Comparison of ENCODE assay signal across 2 cellular contexts in the genomic region with DNA sequence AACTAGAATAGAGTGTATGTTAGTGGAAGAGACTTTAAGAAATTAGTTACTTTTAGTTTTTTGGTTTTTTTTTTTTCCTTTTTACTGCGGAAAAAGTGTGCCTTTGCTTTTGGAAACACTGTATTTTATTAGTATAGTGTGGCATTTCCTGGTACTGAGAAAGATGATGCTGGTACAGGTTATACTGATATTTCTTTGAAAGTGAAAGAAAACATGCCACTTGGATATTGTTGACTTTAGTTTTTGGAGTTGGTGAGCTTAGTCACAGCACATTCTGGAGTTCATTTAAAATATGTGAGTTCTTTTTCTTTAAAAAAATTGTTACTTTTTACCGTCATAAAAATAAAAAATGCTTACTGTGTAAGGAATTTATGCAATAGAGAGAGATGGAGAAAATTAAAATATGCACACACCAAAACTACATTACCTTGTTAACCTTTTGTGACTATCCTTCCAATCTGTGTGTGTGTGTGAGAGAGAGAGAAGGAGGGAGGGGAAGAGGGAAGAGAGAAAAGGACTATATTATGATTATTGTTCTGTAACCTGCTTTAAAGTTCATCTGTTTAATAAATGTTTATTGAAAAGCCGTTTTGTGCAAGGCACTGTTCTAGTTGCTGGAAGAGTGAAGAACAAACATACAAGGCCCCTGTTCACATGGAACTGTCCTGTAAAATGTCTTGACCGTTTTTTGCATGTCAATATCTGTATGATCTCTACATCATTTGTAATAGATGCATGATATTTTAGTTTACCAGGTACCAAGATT.
TF ChIP-seq lines count a peak whose summit lies in the region.

No MANE protein-coding gene starts in this region.

TF ChIP-seq in GM12878, 131 proteins besides CTCF, POLR2A, EP300 and RAD21:
- TF ChIP-seq SIX5 (IDR thresholded peaks at IDR 0.05; ENCODE audit: low read depth, low read length, severe bottlenecking) (no peak), ETV6 (conservative IDR thresholded peaks at IDR 0.05 in 1 of 2, IDR thresholded peaks at IDR 0.05 in 1 of 2; ENCODE audit: borderline replicate concordance in 1 of 2, low read depth in 1 of 2) (no peak), ATF7 (IDR thresholded peaks at IDR 0.05; ENCODE audit: low read depth) (no peak)
- TF ChIP-seq, protein P1, sequence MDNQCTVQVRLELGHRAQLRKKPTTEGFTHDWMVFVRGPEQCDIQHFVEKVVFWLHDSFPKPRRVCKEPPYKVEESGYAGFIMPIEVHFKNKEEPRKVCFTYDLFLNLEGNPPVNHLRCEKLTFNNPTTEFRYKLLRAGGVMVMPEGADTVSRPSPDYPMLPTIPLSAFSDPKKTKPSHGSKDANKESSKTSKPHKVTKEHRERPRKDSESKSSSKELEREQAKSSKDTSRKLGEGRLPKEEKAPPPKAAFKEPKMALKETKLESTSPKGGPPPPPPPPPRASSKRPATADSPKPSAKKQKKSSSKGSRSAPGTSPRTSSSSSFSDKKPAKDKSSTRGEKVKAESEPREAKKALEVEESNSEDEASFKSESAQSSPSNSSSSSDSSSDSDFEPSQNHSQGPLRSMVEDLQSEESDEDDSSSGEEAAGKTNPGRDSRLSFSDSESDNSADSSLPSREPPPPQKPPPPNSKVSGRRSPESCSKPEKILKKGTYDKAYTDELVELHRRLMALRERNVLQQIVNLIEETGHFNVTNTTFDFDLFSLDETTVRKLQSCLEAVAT (IDR thresholded peaks at IDR 0.05): peak; percentile 81

TF ChIP-seq in WTC11, 78 proteins besides CTCF, POLR2A, EP300 and RAD21:
- TF ChIP-seq ZNF263 (CRISPR knock-in tag; IDR thresholded peaks at IDR 0.05; ENCODE audit: low read depth) (no peak), ZNF232 (CRISPR knock-in tag; IDR thresholded peaks at IDR 0.05) (no peak), ZNF219 (CRISPR knock-in tag; IDR thresholded peaks at IDR 0.05; ENCODE audit: borderline replicate concordance) (no peak), ESRRA (CRISPR knock-in tag; IDR thresholded peaks at IDR 0.05; ENCODE audit: borderline replicate concordance) (no peak), GRHL2 (CRISPR knock-in tag; IDR thresholded peaks at IDR 0.05; ENCODE audit: insufficient replicate concordance, severe bottlenecking) (no peak), ZNF121 (CRISPR knock-in tag; IDR thresholded peaks at IDR 0.05) (no peak), NFATC4 (CRISPR knock-in tag; IDR thresholded peaks at IDR 0.05) (no peak), NR1H2 (CRISPR knock-in tag; IDR thresholded peaks at IDR 0.05) (no peak), NFYB (CRISPR knock-in tag; conservative IDR thresholded peaks at IDR 0.05; ENCODE audit: low read depth) (no peak), RORB (CRISPR knock-in tag; IDR thresholded peaks at IDR 0.05) (no peak), ELF4 (CRISPR knock-in tag; IDR thresholded peaks at IDR 0.05; ENCODE audit: low read depth) (no peak)
- TF ChIP-seq, protein P2, sequence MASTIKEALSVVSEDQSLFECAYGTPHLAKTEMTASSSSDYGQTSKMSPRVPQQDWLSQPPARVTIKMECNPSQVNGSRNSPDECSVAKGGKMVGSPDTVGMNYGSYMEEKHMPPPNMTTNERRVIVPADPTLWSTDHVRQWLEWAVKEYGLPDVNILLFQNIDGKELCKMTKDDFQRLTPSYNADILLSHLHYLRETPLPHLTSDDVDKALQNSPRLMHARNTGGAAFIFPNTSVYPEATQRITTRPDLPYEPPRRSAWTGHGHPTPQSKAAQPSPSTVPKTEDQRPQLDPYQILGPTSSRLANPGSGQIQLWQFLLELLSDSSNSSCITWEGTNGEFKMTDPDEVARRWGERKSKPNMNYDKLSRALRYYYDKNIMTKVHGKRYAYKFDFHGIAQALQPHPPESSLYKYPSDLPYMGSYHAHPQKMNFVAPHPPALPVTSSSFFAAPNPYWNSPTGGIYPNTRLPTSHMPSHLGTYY (CRISPR knock-in tag; IDR thresholded peaks at IDR 0.05): no peak
- TF ChIP-seq, protein P3, sequence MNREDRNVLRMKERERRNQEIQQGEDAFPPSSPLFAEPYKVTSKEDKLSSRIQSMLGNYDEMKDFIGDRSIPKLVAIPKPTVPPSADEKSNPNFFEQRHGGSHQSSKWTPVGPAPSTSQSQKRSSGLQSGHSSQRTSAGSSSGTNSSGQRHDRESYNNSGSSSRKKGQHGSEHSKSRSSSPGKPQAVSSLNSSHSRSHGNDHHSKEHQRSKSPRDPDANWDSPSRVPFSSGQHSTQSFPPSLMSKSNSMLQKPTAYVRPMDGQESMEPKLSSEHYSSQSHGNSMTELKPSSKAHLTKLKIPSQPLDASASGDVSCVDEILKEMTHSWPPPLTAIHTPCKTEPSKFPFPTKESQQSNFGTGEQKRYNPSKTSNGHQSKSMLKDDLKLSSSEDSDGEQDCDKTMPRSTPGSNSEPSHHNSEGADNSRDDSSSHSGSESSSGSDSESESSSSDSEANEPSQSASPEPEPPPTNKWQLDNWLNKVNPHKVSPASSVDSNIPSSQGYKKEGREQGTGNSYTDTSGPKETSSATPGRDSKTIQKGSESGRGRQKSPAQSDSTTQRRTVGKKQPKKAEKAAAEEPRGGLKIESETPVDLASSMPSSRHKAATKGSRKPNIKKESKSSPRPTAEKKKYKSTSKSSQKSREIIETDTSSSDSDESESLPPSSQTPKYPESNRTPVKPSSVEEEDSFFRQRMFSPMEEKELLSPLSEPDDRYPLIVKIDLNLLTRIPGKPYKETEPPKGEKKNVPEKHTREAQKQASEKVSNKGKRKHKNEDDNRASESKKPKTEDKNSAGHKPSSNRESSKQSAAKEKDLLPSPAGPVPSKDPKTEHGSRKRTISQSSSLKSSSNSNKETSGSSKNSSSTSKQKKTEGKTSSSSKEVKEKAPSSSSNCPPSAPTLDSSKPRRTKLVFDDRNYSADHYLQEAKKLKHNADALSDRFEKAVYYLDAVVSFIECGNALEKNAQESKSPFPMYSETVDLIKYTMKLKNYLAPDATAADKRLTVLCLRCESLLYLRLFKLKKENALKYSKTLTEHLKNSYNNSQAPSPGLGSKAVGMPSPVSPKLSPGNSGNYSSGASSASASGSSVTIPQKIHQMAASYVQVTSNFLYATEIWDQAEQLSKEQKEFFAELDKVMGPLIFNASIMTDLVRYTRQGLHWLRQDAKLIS (CRISPR knock-in tag; IDR thresholded peaks at IDR 0.05; ENCODE audit: borderline replicate concordance): no peak
- TF ChIP-seq, protein P4, sequence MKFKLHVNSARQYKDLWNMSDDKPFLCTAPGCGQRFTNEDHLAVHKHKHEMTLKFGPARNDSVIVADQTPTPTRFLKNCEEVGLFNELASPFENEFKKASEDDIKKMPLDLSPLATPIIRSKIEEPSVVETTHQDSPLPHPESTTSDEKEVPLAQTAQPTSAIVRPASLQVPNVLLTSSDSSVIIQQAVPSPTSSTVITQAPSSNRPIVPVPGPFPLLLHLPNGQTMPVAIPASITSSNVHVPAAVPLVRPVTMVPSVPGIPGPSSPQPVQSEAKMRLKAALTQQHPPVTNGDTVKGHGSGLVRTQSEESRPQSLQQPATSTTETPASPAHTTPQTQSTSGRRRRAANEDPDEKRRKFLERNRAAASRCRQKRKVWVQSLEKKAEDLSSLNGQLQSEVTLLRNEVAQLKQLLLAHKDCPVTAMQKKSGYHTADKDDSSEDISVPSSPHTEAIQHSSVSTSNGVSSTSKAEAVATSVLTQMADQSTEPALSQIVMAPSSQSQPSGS (CRISPR knock-in tag; IDR thresholded peaks at IDR 0.05; ENCODE audit: borderline replicate concordance, low read depth): no peak
